ENCODE assay signal across 9 cellular contexts in genomic region chr2:55618025-55618648, GRCh38. TPM values are rescaled to one million over a fixed set of nuclear protein-coding genes. Genes with fewer than 3 reads are reported as not detected.
DNase-seq lines count a peak whose midpoint lies in the region; ATAC-seq and TF ChIP-seq lines count a peak whose summit lies in the region.
"Had no signal": no experiment of that assay in that cellular context is flagged by ENCODE, and none has a peak within 500 bp of the region (broad histone marks: within the 10 kb centered on the region; RNA-seq: fewer than 3 reads in every experiment).

No MANE protein-coding gene starts in this region.

- H3K36me3 Mint-ChIP-seq in activated T-cell treated with anti-CD3 and anti-CD28 coated beads, Interleukin-2, amount 50 U/mL, for 72 hours (ENCODE audit: insufficient read depth in 2 of 2) = peaks cover 3 to 11% of the 10 kb centered on the region in 2 donors

- H3K4me2 ChIP-seq in OCI-LY7 (ENCODE audit: low read length) (peak overlapping the region; percentile 96), osteoblast (ENCODE audit: insufficient read depth, low read length) (peak overlapping the region; percentile 83)

- 0 to 1% methylated on average over 26 of the region's 26 CpGs for WGBS in esophagus squamous epithelium, 2 donors

- H3K27me3 ChIP-seq in esophagus squamous epithelium (no peaks in the 10 kb centered on the region), osteoblast (ENCODE audit: insufficient read depth, low read length) (no peaks in the 10 kb centered on the region)

- H2AFZ ChIP-seq in OCI-LY7 (ENCODE audit: low read length) = peak overlapping the region; percentile 14; the same call in 1 of the 2 replicates
- H2AFZ ChIP-seq in osteoblast (ENCODE audit: low read length) = peak overlapping the region; percentile 89

- peak overlapping the region; percentile 73 for H3K27ac ChIP-seq in OCI-LY7 (ENCODE audit: low read depth, low read length, poor library complexity, severe bottlenecking)
- peak overlapping the region; percentile 91 to 98 (median 96) for H3K27ac ChIP-seq in esophagus squamous epithelium
- H3K27ac ChIP-seq in osteoblast (ENCODE audit: low read depth, low read length) = peak overlapping the region; percentile 72

- peaks cover 40% of the 10 kb centered on the region for H3K4me1 Mint-ChIP-seq in activated T-cell treated with anti-CD3 and anti-CD28 coated beads, Interleukin-2, amount 50 U/mL, for 72 hours (ENCODE audit: low read depth)

- H3K9me3 ChIP-seq in OCI-LY7 (ENCODE audit: low read length) (no peaks in the 10 kb centered on the region), esophagus squamous epithelium (no peaks in the 10 kb centered on the region), osteoblast (ENCODE audit: low read depth, low read length) (no peaks in the 10 kb centered on the region)

- CTCF ChIA-PET in OCI-LY7 (lab: Charles Lee; ENCODE audit: unreplicated experiment) = interaction anchor here (0.7 kb wide), 1 partner anchor 33 kb away, joined by 3 read pairs; no protein-coding TSS in a partner anchor

- BruUV-seq in OCI-LY7 (replicated peaks; lab: Mats Ljungman, UMichigan) = TSS peak; percentile 90

- POLR2A ChIA-PET in OCI-LY7 (lab: Charles Lee) = interaction anchor here (0.7 to 1.3 kb wide), 10 partner anchors 8 to 517 kb away, joined by 3 to 5 read pairs (median 4); partner anchors contain the start of gene CFAP36

- no peak for TF ChIP-seq POLR2A in esophagus squamous epithelium (IDR thresholded peaks at IDR 0.05)

- intact Hi-C loops in OCI-LY7 (cut with micrococcal nuclease; ENCODE audit: unreplicated experiment) (no loop called here), esophagus squamous epithelium (cut with DNase I) (no loop called here)

- peaks cover 27% of the 10 kb centered on the region for H3K4me1 ChIP-seq in OCI-LY7 (ENCODE audit: insufficient read depth, low read length, poor library complexity, severe bottlenecking)
- H3K4me1 ChIP-seq in esophagus squamous epithelium = peaks cover 16 to 61% (median 31%) of the 10 kb centered on the region in 3 donors
- H3K4me1 ChIP-seq in osteoblast (ENCODE audit: insufficient read depth, low read length) = peaks cover 19% of the 10 kb centered on the region

- H3K27ac Mint-ChIP-seq in activated T-cell treated with anti-CD3 and anti-CD28 coated beads, Interleukin-2, amount 50 U/mL, for 72 hours = no peak overlapping the region
- H3K27ac Mint-ChIP-seq: T-helper 1 cell treated with Interleukin-12 subunit alpha and Interleukin-12 subunit beta and Interleukin-4 antibody, amounts not matched to agents 30 μg/mL and 1 μg/mL, for 36 hours had no signal

- H3K4me3 ChIP-seq in OCI-LY7 (ENCODE audit: low read depth, low read length, poor library complexity, severe bottlenecking) = peak overlapping the region; percentile 96
- H3K4me3 ChIP-seq in esophagus squamous epithelium = peak overlapping the region; percentile 59 to 100 (median 86)
- H3K4me3 ChIP-seq in osteoblast (ENCODE audit: insufficient read depth, low read length) = peak overlapping the region; percentile 81

- DNase-seq in DMS53 treated with DMSO at 0.1 percent for 48 hours (lab: John Stamatoyannopoulos, UW; ENCODE audit: unreplicated experiment) (peak; percentile 42), OCI-LY7 (ENCODE audit: low spot score) (peak; percentile 44), esophagus squamous epithelium (lab: John Stamatoyannopoulos, UW) (no peak), osteoblast (ENCODE audit: insufficient read length, low spot score, missing footprints) (no peak), T-helper 9 cell (no peak)
- no peak for DNase-seq in activated T-cell treated with anti-CD3 and anti-CD28 coated beads, Interleukin-2, amount 50 U/mL, for 72 hours

- H3K79me2 ChIP-seq in OCI-LY7 (ENCODE audit: insufficient read depth, low read depth, low read length) (peaks cover 80% of the 10 kb centered on the region), osteoblast (ENCODE audit: insufficient read depth, low read length) (peaks cover 79% of the 10 kb centered on the region)

- no peaks in the 10 kb centered on the region for H3K27me3 Mint-ChIP-seq in activated T-cell treated with anti-CD3 and anti-CD28 coated beads, Interleukin-2, amount 50 U/mL, for 72 hours (ENCODE audit: low read depth)

- no peak overlapping the region for H3K4me3 Mint-ChIP-seq in activated T-cell treated with anti-CD3 and anti-CD28 coated beads, Interleukin-2, amount 50 U/mL, for 72 hours
- H3K4me3 Mint-ChIP-seq: T-helper 1 cell treated with Interleukin-12 subunit alpha and Interleukin-12 subunit beta and Interleukin-4 antibody, amounts not matched to agents 30 μg/mL and 1 μg/mL, for 36 hours had no signal

- no peaks in the 10 kb centered on the region for H3K9me3 Mint-ChIP-seq in activated T-cell treated with anti-CD3 and anti-CD28 coated beads, Interleukin-2, amount 50 U/mL, for 72 hours
- H3K9me3 Mint-ChIP-seq: T-helper 1 cell treated with Interleukin-12 subunit alpha and Interleukin-12 subunit beta and Interleukin-4 antibody, amounts not matched to agents 30 μg/mL and 1 μg/mL, for 36 hours had no signal

- ATAC-seq in GM21619 (IDR thresholded peaks at IDR 0.05; ENCODE audit: unreplicated experiment) (peak; percentile 0), HG03342 (IDR thresholded peaks at IDR 0.05; ENCODE audit: unreplicated experiment) (no peak)
- no peak for ATAC-seq in activated T-cell treated with anti-CD3 and anti-CD28 coated beads, Interleukin-2, amount 50 U/mL, for 72 hours (replicated peaks in 1 of 2)

- no peaks in the 10 kb centered on the region for H3K9me2 ChIP-seq in OCI-LY7 (ENCODE audit: insufficient read depth, low read length)

- TF ChIP-seq CTCF in OCI-LY7 (conservative IDR thresholded peaks at IDR 0.05; ENCODE audit: low read length) (no peak), esophagus squamous epithelium (IDR thresholded peaks at IDR 0.05) (no peak), osteoblast (IDR thresholded peaks at IDR 0.05; ENCODE audit: extremely low read depth, low read depth, low read length) (no peak)

- peaks cover 55% of the 10 kb centered on the region for H3K36me3 ChIP-seq in OCI-LY7 (ENCODE audit: insufficient read depth, low read length)
- peaks cover 0 to 38% (median 0%) of the 10 kb centered on the region in 3 donors for H3K36me3 ChIP-seq in esophagus squamous epithelium
- peaks cover 13% of the 10 kb centered on the region for H3K36me3 ChIP-seq in osteoblast (ENCODE audit: insufficient read depth, low read length)

- H4K20me1 ChIP-seq in OCI-LY7 (ENCODE audit: insufficient read depth, low read length) = peaks cover 42% of the 10 kb centered on the region
- H4K20me1 ChIP-seq in osteoblast (ENCODE audit: insufficient read depth, low read length) = peaks cover 21% of the 10 kb centered on the region

RNA-seq across cellular contexts. Expression of gene PPP4R3B, which starts 0.7 kb away (rescaled TPM):
- 42.3 and 44.9 TPM in 2 replicates for total RNA-seq in OCI-LY7 (2014; rRNA removed; shearing (Covaris generic))
- 68.4 and 70.2 TPM in 2 replicates for total RNA-seq in OCI-LY7 (2022)
- total RNA-seq in esophagus squamous epithelium = 10 to 100 TPM; 30.6 to 71.3 (median 52.6) TPM
- total RNA-seq in osteoblast = 36.5 and 37.6 TPM in 2 replicates
- total RNA-seq in activated T-cell treated with anti-CD3 and anti-CD28 coated beads, Interleukin-2, amount 50 U/mL, for 72 hours = 10 to 100 TPM; 80.8 TPM

Comparison
In these comparisons a context has a peak if more than half of its experiments do, and no peak if none do; other contexts are left out.
1. DNase-seq: peak in DMS53 treated with DMSO at 0.1 percent for 48 hours (single experiment) and OCI-LY7 (single experiment); none in esophagus squamous epithelium (single experiment), osteoblast (single experiment), activated T-cell treated with anti-CD3 and anti-CD28 coated beads, Interleukin-2, amount 50 U/mL, for 72 hours (0 of 2) and T-helper 9 cell (single experiment).
2. Peak in every context shown above with its lines, with median percentiles within 50 percentile points of each other: H3K27ac ChIP-seq and H3K4me3 ChIP-seq.